ENCODE assay signal across 8 cellular contexts in genomic region chr1:38474738-38475623, GRCh38.
DNase-seq lines count a peak whose midpoint lies in the region; ATAC-seq and TF ChIP-seq lines count a peak whose summit lies in the region.

No MANE protein-coding gene starts in this region.

- H3K4me1 ChIP-seq in Peyer's patch (peaks cover 0 to 8% (median 4%) of the 10 kb centered on the region in 4 donors), neuron (ENCODE audit: insufficient read depth, low read length) (peaks cover 37% of the 10 kb centered on the region)

- H3K9me3 ChIP-seq in Peyer's patch (no peaks in the 10 kb centered on the region), neuron (ENCODE audit: low read length) (no peaks in the 10 kb centered on the region)

- intact Hi-C loops in posterior vena cava (cut with DNase I) = no loop called here

- TF ChIP-seq CTCF in Peyer's patch (IDR thresholded peaks at IDR 0.05) = no peak

- H3K27me3 ChIP-seq in Peyer's patch = peaks cover 0 to 6% of the 10 kb centered on the region in 2 donors
- H3K27me3 ChIP-seq in neuron (ENCODE audit: insufficient read depth, low read length) = no peaks in the 10 kb centered on the region

- peak overlapping the region in 2 of 4 donors; percentile 87 to 91 for H3K27ac ChIP-seq in Peyer's patch

- no peak for TF ChIP-seq POLR2A in Peyer's patch (IDR thresholded peaks at IDR 0.05)

- ATAC-seq in GM18873 (IDR thresholded peaks at IDR 0.05; ENCODE audit: low FRiP score, unreplicated experiment) (peak; percentile 78), HG02642 (IDR thresholded peaks at IDR 0.05; ENCODE audit: poor library complexity, unreplicated experiment) (peak; percentile 80)

- no peaks in the 10 kb centered on the region for H3K36me3 ChIP-seq in Peyer's patch
- no peaks in the 10 kb centered on the region for H3K36me3 ChIP-seq in neuron (ENCODE audit: insufficient read depth, low read length)

- H3K4me3 ChIP-seq in Peyer's patch (peak overlapping the region in 2 of 4 donors; percentile 25 to 38), neuron (ENCODE audit: low read length) (peak overlapping the region; percentile 51)

- DNase-seq in Peyer's patch (peak in 2 of 3 donors; percentile 78 to 80), posterior vena cava (ENCODE audit: low spot score) (no peak), NCI-H226 (no peak), GDM1 (lab: John Stamatoyannopoulos, UW) (no peak), hypothalamus (lab: John Stamatoyannopoulos, UW) (no peak)

- H2AFZ ChIP-seq in neuron (ENCODE audit: low read depth, low read length) = peak overlapping the region; percentile 65

Comparison
In these comparisons a context has a peak if more than half of its experiments do, and no peak if none do; other contexts are left out.
1. DNase-seq: peak in Peyer's patch (2 of 3); none in posterior vena cava (single experiment), NCI-H226 (single experiment), GDM1 (single experiment) and hypothalamus (0 of 51).